ENCODE assay signal across 24 cellular contexts in genomic region chr14:22174412-22174811, GRCh38.
DNase-seq lines count a peak whose midpoint lies in the region; ATAC-seq, FAIRE-seq and TF ChIP-seq lines count a peak whose summit lies in the region.
"Had no signal": no experiment of that assay in that cellular context is flagged by ENCODE, and none has a peak within 500 bp of the region (broad histone marks: within the 10 kb centered on the region; RNA-seq: fewer than 3 reads in every experiment).

No MANE protein-coding gene starts in this region.

- no peaks in the 10 kb centered on the region for H3K9me3 ChIP-seq in astrocyte (ENCODE audit: insufficient read depth, low read depth, low read length)
- H3K9me3 ChIP-seq: BE2C had no signal

- TF ChIP-seq CTCF in 22Rv1 (IDR thresholded peaks at IDR 0.05) (no peak), astrocyte (IDR thresholded peaks at IDR 0.05; ENCODE audit: insufficient read depth, low read depth, low read length) (no peak), nephron (IDR thresholded peaks at IDR 0.05; ENCODE audit: unreplicated experiment in 3 of 3) (no peak), coronary artery (IDR thresholded peaks at IDR 0.05) (no peak)

- no peaks in the 10 kb centered on the region for H3K4me1 ChIP-seq in astrocyte (ENCODE audit: insufficient read depth, low read length)
- H3K4me1 ChIP-seq: BE2C had no signal

- FAIRE-seq in astrocyte (lab: Jason Lieb, UNC) (no peak), HTR-8/SVneo (lab: Jason Lieb, UNC) (no peak)
- FAIRE-seq: GM12891, K562 had no signal

- no peak for ATAC-seq in activated T-helper 17 cell treated with anti-CD3 and anti-CD28 coated beads, Interleukin-2, amount 50 U/mL, for 72 hours (replicated peaks)
- no peak for ATAC-seq in HG03521 (IDR thresholded peaks at IDR 0.05; ENCODE audit: unreplicated experiment)
- ATAC-seq: K562 had no signal

- DNase-seq in astrocyte (ENCODE audit: low read depth) (no peak), kidney tubule cell (ENCODE audit: low spot score) (peak; percentile 77), coronary artery (ENCODE audit: low spot score) (no peak), HTR-8/SVneo (ENCODE audit: insufficient read length, low spot score) (no peak)
- DNase-seq: 8988T; BE2C; CD4-positive, alpha-beta memory T cell; GF-D8; GM23248; HCEC 1CT; MV-4-11; NCI-H1417; NCI-H187 treated with DMSO at 0.1 percent for 48 hours; NCI-H446; NCI-H69; NK-92 treated with Interleukin-12 subunit alpha and Interleukin-12 subunit beta, amount 100 ng/mL, for 24 hours; OCI-M1 had no signal

- H3K4me3 ChIP-seq in astrocyte (ENCODE audit: insufficient read depth, low read depth, low read length): no peak overlapping the region
- H3K4me3 ChIP-seq in coronary artery: no peak overlapping the region
- H3K4me3 ChIP-seq: GM23248, K562 had no signal

- no peaks in the 10 kb centered on the region for H4K20me1 ChIP-seq in astrocyte (ENCODE audit: insufficient read depth, low read length)

- H3K27ac ChIP-seq in 22Rv1: peak overlapping the region; percentile 80
- H3K27ac ChIP-seq in astrocyte (ENCODE audit: low read depth, low read length): no peak overlapping the region
- H3K27ac ChIP-seq in coronary artery: no peak overlapping the region
- H3K27ac ChIP-seq: GM23248, RWPE1 had no signal

- no peaks in the 10 kb centered on the region for H3K36me3 ChIP-seq in astrocyte (ENCODE audit: insufficient read depth, low read length)
- H3K36me3 ChIP-seq: BE2C had no signal

- no peaks in the 10 kb centered on the region for H3K27me3 Mint-ChIP-seq in astrocyte (ENCODE audit: low read depth, unreplicated experiment)
- H3K27me3 Mint-ChIP-seq in nephron (ENCODE audit: low read depth): no peaks in the 10 kb centered on the region
- H3K27me3 Mint-ChIP-seq in activated T-helper 17 cell treated with anti-CD3 and anti-CD28 coated beads, Interleukin-2, amount 50 U/mL, for 72 hours: no peaks in the 10 kb centered on the region
- H3K27me3 Mint-ChIP-seq: CD4-positive, alpha-beta memory T cell had no signal

- H3K4me2 ChIP-seq in astrocyte (ENCODE audit: low read length): no peak overlapping the region

- H3K27me3 ChIP-seq in astrocyte (ENCODE audit: insufficient read depth, low read length): no peaks in the 10 kb centered on the region
- H3K27me3 ChIP-seq: BE2C had no signal

- H3K4me1 Mint-ChIP-seq in astrocyte (ENCODE audit: low read depth, unreplicated experiment): peaks cover 20% of the 10 kb centered on the region
- H3K4me1 Mint-ChIP-seq in nephron: no peaks in the 10 kb centered on the region
- no peaks in the 10 kb centered on the region for H3K4me1 Mint-ChIP-seq in activated T-helper 17 cell treated with anti-CD3 and anti-CD28 coated beads, Interleukin-2, amount 50 U/mL, for 72 hours

- H3K36me3 Mint-ChIP-seq in astrocyte (ENCODE audit: low read depth, unreplicated experiment): no peaks in the 10 kb centered on the region
- no peaks in the 10 kb centered on the region for H3K36me3 Mint-ChIP-seq in nephron (ENCODE audit: low read depth)
- no peaks in the 10 kb centered on the region for H3K36me3 Mint-ChIP-seq in activated T-helper 17 cell treated with anti-CD3 and anti-CD28 coated beads, Interleukin-2, amount 50 U/mL, for 72 hours (ENCODE audit: low read depth)
- H3K36me3 Mint-ChIP-seq: CD4-positive, alpha-beta memory T cell had no signal

- no peak overlapping the region for H3K9ac ChIP-seq in astrocyte (ENCODE audit: low read length)
- H3K9ac ChIP-seq: GM23248 had no signal

- H3K79me2 ChIP-seq in astrocyte (ENCODE audit: insufficient read depth, low read length): no peaks in the 10 kb centered on the region

- H3K4me3 Mint-ChIP-seq in astrocyte (ENCODE audit: unreplicated experiment): no peak overlapping the region
- H3K4me3 Mint-ChIP-seq in nephron: no peak overlapping the region
- H3K4me3 Mint-ChIP-seq in activated T-helper 17 cell treated with anti-CD3 and anti-CD28 coated beads, Interleukin-2, amount 50 U/mL, for 72 hours: no peak overlapping the region

- no peak overlapping the region for H2AFZ ChIP-seq in astrocyte (ENCODE audit: low read depth, low read length)
- H2AFZ ChIP-seq: GM23248 had no signal

- H3K27ac Mint-ChIP-seq in astrocyte (ENCODE audit: unreplicated experiment): peak overlapping the region; percentile 69
- H3K27ac Mint-ChIP-seq in nephron: peak overlapping the region; percentile 41 to 79 (median 56)
- H3K27ac Mint-ChIP-seq in activated T-helper 17 cell treated with anti-CD3 and anti-CD28 coated beads, Interleukin-2, amount 50 U/mL, for 72 hours: no peak overlapping the region
- H3K27ac Mint-ChIP-seq: CD4-positive, alpha-beta memory T cell had no signal

- H3K9me3 Mint-ChIP-seq in astrocyte (ENCODE audit: unreplicated experiment) (no peaks in the 10 kb centered on the region), nephron (no peaks in the 10 kb centered on the region)
- H3K9me3 Mint-ChIP-seq in activated T-helper 17 cell treated with anti-CD3 and anti-CD28 coated beads, Interleukin-2, amount 50 U/mL, for 72 hours: no peaks in the 10 kb centered on the region
- H3K9me3 Mint-ChIP-seq: CD4-positive, alpha-beta memory T cell had no signal
